Comparison of ENCODE assay signal across 17 cellular contexts in the genomic region with DNA sequence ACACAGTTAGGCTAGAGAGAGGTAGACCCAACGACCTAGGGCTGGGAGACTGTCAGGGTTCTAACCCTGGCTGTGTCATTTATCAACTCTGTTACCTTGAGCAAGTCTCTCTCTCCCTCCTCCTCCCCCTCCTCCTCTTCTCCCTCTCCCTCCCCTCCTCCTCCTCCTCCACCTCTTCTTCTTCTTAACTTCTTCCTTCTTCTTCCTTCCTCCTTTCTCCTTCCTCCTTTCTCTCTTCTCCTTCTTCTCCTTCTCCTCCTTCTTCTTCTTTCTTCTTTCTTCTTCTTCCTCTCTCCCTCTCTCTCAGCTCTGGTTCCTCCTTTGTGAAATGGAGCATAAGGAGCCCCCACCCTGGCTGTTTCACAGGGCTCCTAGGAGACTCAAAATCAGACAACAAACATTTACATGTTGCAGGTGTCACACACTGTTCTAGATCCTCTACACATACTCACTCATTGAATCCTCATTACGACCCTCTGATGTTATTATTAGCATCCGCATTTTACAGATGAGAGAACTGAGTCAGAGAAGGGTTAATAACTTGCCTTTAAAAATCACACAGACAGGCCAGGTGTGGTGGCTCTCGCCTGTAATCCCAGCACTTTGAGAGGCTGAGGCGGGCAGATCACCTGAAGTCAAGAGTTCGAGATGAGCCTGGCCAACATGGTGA. TPM values are rescaled to one million over a fixed set of nuclear protein-coding genes. Genes with fewer than 3 reads are reported as not detected.
DNase-seq lines count a peak whose midpoint lies in the region; ATAC-seq and TF ChIP-seq lines count a peak whose summit lies in the region.
"Had no signal": no experiment of that assay in that cellular context is flagged by ENCODE, and none has a peak within 500 bp of the region (broad histone marks: within the 10 kb centered on the region; RNA-seq: fewer than 3 reads in every experiment).

No MANE protein-coding gene starts in this region.

- H3K4me3 ChIP-seq in CD4-positive, CD25-positive, alpha-beta regulatory T cell (ENCODE audit: low read depth, low read length), result no peak overlapping the region
- H3K4me3 ChIP-seq in HCT116 (replicated peaks in 1 of 2; ENCODE audit: low read depth in 1 of 2, low read length in 2 of 2), result no peak overlapping the region

- no peaks in the 10 kb centered on the region for H3K9me2 ChIP-seq in HCT116 (ENCODE audit: insufficient read depth)
- H3K9me2 ChIP-seq: SK-N-SH had no signal

- no TSS peak for BruUV-seq in HCT116 (replicated peaks; lab: Mats Ljungman, UMichigan)

- no peaks in the 10 kb centered on the region for H3K36me3 ChIP-seq in CD4-positive, CD25-positive, alpha-beta regulatory T cell (ENCODE audit: control insufficient read depth, insufficient read depth, low read length)
- H3K36me3 ChIP-seq in HCT116 (ENCODE audit: control insufficient read depth in 1 of 2, insufficient read depth in 2 of 2, low read length in 2 of 2), result no peaks in the 10 kb centered on the region; a peak in 1 of 4 replicates
- H3K36me3 ChIP-seq: upper lobe of right lung had no signal

- peak overlapping the region; percentile 5; the same call in 1 of the 2 replicates for H3K9ac ChIP-seq in HCT116 (ENCODE audit: low read length)
- H3K9ac ChIP-seq: SK-N-SH had no signal

- TF ChIP-seq RAD21 in HCT116 (IDR thresholded peaks at IDR 0.05; ENCODE audit: low read depth), result no peak

- TF ChIP-seq CTCF in HCT116 (IDR thresholded peaks at IDR 0.05 in 2 of 3, conservative IDR thresholded peaks at IDR 0.05 in 1 of 3; ENCODE audit: borderline replicate concordance in 1 of 3, insufficient read depth in 1 of 3, low read depth in 2 of 3, low read length in 2 of 3) (no peak), WTC11 (IDR thresholded peaks at IDR 0.05) (no peak)

- intact Hi-C loops in HCT116 (cut with micrococcal nuclease), result no loop called here

- no peaks in the 10 kb centered on the region for H3K36me3 Mint-ChIP-seq in CD4-positive, CD25-positive, alpha-beta regulatory T cell
- H3K36me3 Mint-ChIP-seq in WTC11, result no peaks in the 10 kb centered on the region
- no peaks in the 10 kb centered on the region for H3K36me3 Mint-ChIP-seq in naive thymus-derived CD8-positive, alpha-beta T cell

- no peak overlapping the region for H2AFZ ChIP-seq in HCT116 (ENCODE audit: low read depth, low read length, poor library complexity, severe bottlenecking)

- CTCF ChIA-PET in HCT116 (lab: Charles Lee), result interaction anchor here (1.1 to 1.3 kb wide), 3 partner anchors 22 to 195 kb away, joined by 3 to 5 read pairs (median 5); no protein-coding TSS in a partner anchor
- CTCF ChIA-PET in WTC11 (lab: Charles Lee), result interaction anchor here (0.6 to 4.7 kb wide), 19 partner anchors 17 to 270 kb away, joined by 3 to 26 read pairs (median 5); partner anchors contain the start of genes PRPF40B, PRPH and SPATS2

- peak overlapping the region in 1 of 3 donors; percentile 52 for H3K27ac Mint-ChIP-seq in CD4-positive, CD25-positive, alpha-beta regulatory T cell
- no peak overlapping the region for H3K27ac Mint-ChIP-seq in WTC11
- peak overlapping the region in 1 of 10 donors; percentile 31 for H3K27ac Mint-ChIP-seq in naive thymus-derived CD8-positive, alpha-beta T cell

- H3K4me1 Mint-ChIP-seq in CD4-positive, CD25-positive, alpha-beta regulatory T cell, result peaks cover 0 to 31% (median 18%) of the 10 kb centered on the region in 4 donors
- H3K4me1 Mint-ChIP-seq in WTC11, result peaks cover 24% of the 10 kb centered on the region
- peaks cover 15 to 38% (median 30%) of the 10 kb centered on the region in 4 donors for H3K4me1 Mint-ChIP-seq in naive thymus-derived CD8-positive, alpha-beta T cell

- H3K27me3 ChIP-seq in CD4-positive, CD25-positive, alpha-beta regulatory T cell (ENCODE audit: control insufficient read depth, insufficient read depth, low read length), result peaks cover 3% of the 10 kb centered on the region
- H3K27me3 ChIP-seq in HCT116 (ENCODE audit: insufficient read depth, low read length), result no peaks in the 10 kb centered on the region

- H3K79me2 ChIP-seq in HCT116 (ENCODE audit: insufficient read depth, low read length), result peaks cover 16% of the 10 kb centered on the region

- H3K27me3 Mint-ChIP-seq in CD4-positive, CD25-positive, alpha-beta regulatory T cell, result peaks cover 56% of the 10 kb centered on the region
- peaks cover 71% of the 10 kb centered on the region for H3K27me3 Mint-ChIP-seq in WTC11 (ENCODE audit: low read depth)
- peaks cover 0 to 5% (median 0%) of the 10 kb centered on the region in 5 donors for H3K27me3 Mint-ChIP-seq in naive thymus-derived CD8-positive, alpha-beta T cell

- RAD21 ChIA-PET in HCT116 (lab: Charles Lee; ENCODE audit: low non-redundant PET in 1 of 2, low total read pairs in 2 of 2, uncharacterized antibody in 2 of 2, unreplicated experiment in 2 of 2), result no interaction called here

- peaks cover 27% of the 10 kb centered on the region for H3K4me1 ChIP-seq in CD4-positive, CD25-positive, alpha-beta regulatory T cell (ENCODE audit: control insufficient read depth, insufficient read depth, low read length, poor library complexity, severe bottlenecking)
- H3K4me1 ChIP-seq in HCT116 (ENCODE audit: control insufficient read depth in 1 of 2, insufficient read depth in 2 of 2, low read length in 2 of 2), result peaks cover 40 to 53% of the 10 kb centered on the region in 2 experiments

- POLR2A ChIA-PET in HCT116 (lab: Charles Lee) (interaction anchor here (0.8 kb wide), 1 partner anchor 32 kb away, joined by 3 read pairs; no protein-coding TSS in a partner anchor), WTC11 (lab: Charles Lee) (no interaction called here)
- POLR2A ChIA-PET in naive thymus-derived CD8-positive, alpha-beta T cell (lab: Charles Lee), result interaction anchor here (0.7 to 4.4 kb wide), 2 partner anchors 13 to 126 kb away, joined by 4 to 24 read pairs; no protein-coding TSS in a partner anchor

- no peak overlapping the region for H3K27ac ChIP-seq in CD4-positive, CD25-positive, alpha-beta regulatory T cell (ENCODE audit: insufficient read depth, low read length, poor library complexity, severe bottlenecking)
- H3K27ac ChIP-seq in HCT116 (ENCODE audit: low read depth, low read length), result peak overlapping the region; percentile 44
- H3K27ac ChIP-seq: upper lobe of right lung had no signal

- H3K9me3 Mint-ChIP-seq in CD4-positive, CD25-positive, alpha-beta regulatory T cell, result peaks cover 0 to 2% (median 0%) of the 10 kb centered on the region in 7 donors
- no peaks in the 10 kb centered on the region for H3K9me3 Mint-ChIP-seq in WTC11
- no peaks in the 10 kb centered on the region for H3K9me3 Mint-ChIP-seq in naive thymus-derived CD8-positive, alpha-beta T cell

- no peak for TF ChIP-seq POLR2A in HCT116 (IDR thresholded peaks at IDR 0.05; ENCODE audit: borderline replicate concordance, extremely low read depth, insufficient read depth, insufficient read length)

- peak overlapping the region; percentile 49 for H3K4me2 ChIP-seq in HCT116 (ENCODE audit: low read length)

- DNase-seq in CD4-positive, CD25-positive, alpha-beta regulatory T cell, result no peak
- DNase-seq in HCT116 (ENCODE audit: low read depth, low spot score) (no peak), WTC11 (ENCODE audit: low spot score) (no peak), NCI-H2227 treated with DMSO at 0.1 percent for 48 hours (lab: John Stamatoyannopoulos, UW) (no peak), NCI-H69 (lab: John Stamatoyannopoulos, UW) (no peak), DMS53 treated with DMSO at 0.1 percent for 48 hours (lab: John Stamatoyannopoulos, UW; ENCODE audit: unreplicated experiment) (no peak)
- no peak for DNase-seq in naive thymus-derived CD8-positive, alpha-beta T cell
- DNase-seq in effector CD4-positive, alpha-beta T cell, result no peak
- DNase-seq: activated T-cell treated with anti-CD3 and anti-CD28 coated beads for 4 hours; cortex of kidney; hippocampal formation; left colon; MM.1S; right cardiac atrium; SK-N-SH; stimulated activated CD8-positive, alpha-beta memory T cell treated with anti-CD3 and anti-CD28 coated beads, Interleukin-4, amount 100 ng/mL, for 48 hours had no signal

- no peak for ATAC-seq in CD4-positive, CD25-positive, alpha-beta regulatory T cell (ENCODE audit: low read depth in 2 of 2)
- ATAC-seq in HCT116, result no peak
- no peak for ATAC-seq in WTC11
- ATAC-seq in naive thymus-derived CD8-positive, alpha-beta T cell, result no peak
- ATAC-seq: left colon, right cardiac atrium had no signal

- H3K4me3 Mint-ChIP-seq in CD4-positive, CD25-positive, alpha-beta regulatory T cell, result peak overlapping the region; percentile 80 to 89 (median 86)
- peak overlapping the region; percentile 74 for H3K4me3 Mint-ChIP-seq in WTC11
- H3K4me3 Mint-ChIP-seq in naive thymus-derived CD8-positive, alpha-beta T cell, result peak overlapping the region in 9 of 10 donors; percentile 23 to 88 (median 84)

- H4K20me1 ChIP-seq in HCT116 (ENCODE audit: insufficient read depth), result no peaks in the 10 kb centered on the region

- H3K9me3 ChIP-seq in CD4-positive, CD25-positive, alpha-beta regulatory T cell (ENCODE audit: control insufficient read depth in 2 of 2, low read length in 2 of 2), result no peaks in the 10 kb centered on the region
- no peaks in the 10 kb centered on the region for H3K9me3 ChIP-seq in HCT116 (ENCODE audit: control insufficient read depth in 1 of 2, insufficient read depth in 1 of 2, low read depth in 1 of 2, low read length in 2 of 2)
- H3K9me3 ChIP-seq: SK-N-SH, upper lobe of right lung had no signal

TF ChIP-seq in HCT116, 20 proteins besides CTCF, POLR2A, EP300 and RAD21:
- TF ChIP-seq ELF1 (IDR thresholded peaks at IDR 0.05; ENCODE audit: borderline replicate concordance, low read depth), result no peak
- TF ChIP-seq EGR1 (IDR thresholded peaks at IDR 0.05; ENCODE audit: low read depth), result no peak
- no peak for TF ChIP-seq EZH2 (IDR thresholded peaks at IDR 0.05)

TF ChIP-seq in WTC11, 78 proteins besides CTCF, POLR2A, EP300 and RAD21:
- no peak for TF ChIP-seq NFATC4 (CRISPR knock-in tag; IDR thresholded peaks at IDR 0.05)
- TF ChIP-seq KAT7 (CRISPR knock-in tag; IDR thresholded peaks at IDR 0.05; ENCODE audit: borderline replicate concordance), result no peak
- TF ChIP-seq OVOL2 (CRISPR knock-in tag; IDR thresholded peaks at IDR 0.05; ENCODE audit: borderline replicate concordance), result no peak

RNA-seq across cellular contexts. Expression of gene KCNH3, which starts 2.2 kb away (rescaled TPM):
- total RNA-seq in CD4-positive, CD25-positive, alpha-beta regulatory T cell, result 1.2 TPM
- polyA plus RNA-seq in CD4-positive, CD25-positive, alpha-beta regulatory T cell, result 1 to 10 TPM; 1.1 to 2.1 (median 1.5) TPM
- total RNA-seq in HCT116 (2021; ENCODE audit: unreplicated experiment), result 35.3 TPM
- 20.4 and 22.5 TPM in 2 replicates for polyA plus RNA-seq in HCT116 (2012)
- 0.27 to 0.44 TPM (median 0.44 TPM) in 3 replicates for total RNA-seq in WTC11 (2021)
- total RNA-seq in naive thymus-derived CD8-positive, alpha-beta T cell, result 1 to 10 TPM; 7.1 to 8.5 TPM
- 1 to 10 TPM; 2.4 to 5.7 (median 3.4) TPM for polyA plus RNA-seq in naive thymus-derived CD8-positive, alpha-beta T cell

RNA-seq across cellular contexts. Expression of gene MCRS1, which starts 31.3 kb away (rescaled TPM):
- 72.8 TPM for total RNA-seq in CD4-positive, CD25-positive, alpha-beta regulatory T cell
- polyA plus RNA-seq in CD4-positive, CD25-positive, alpha-beta regulatory T cell, result 10 to 100 TPM; 62.8 to 81.0 (median 67.8) TPM
- total RNA-seq in HCT116 (2021; ENCODE audit: unreplicated experiment) (91.9 TPM), WTC11 (2021) (94.8 to 105 TPM (median 96.5 TPM) in 3 replicates)
- polyA plus RNA-seq in HCT116 (2012), result 72.1 and 82.4 TPM in 2 replicates
- 10 to 100 TPM; 94.4 to 99.7 TPM for total RNA-seq in naive thymus-derived CD8-positive, alpha-beta T cell
- 10 to 100 TPM; 52.2 to 58.0 (median 56.0) TPM for polyA plus RNA-seq in naive thymus-derived CD8-positive, alpha-beta T cell
